6 cellular contexts compared by ENCODE assay signal in genomic region chr16:46562979-46563378, GRCh38.
"Had no signal": no experiment of that assay in that cellular context is flagged by ENCODE, and none has a peak within 500 bp of the region (broad histone marks: within the 10 kb centered on the region; RNA-seq: fewer than 3 reads in every experiment).

No MANE protein-coding gene starts in this region.

- FAIRE-seq: HepG2, HTR-8/SVneo had no signal

- H3K27ac ChIP-seq: HL-60 had no signal

- ATAC-seq: HepG2 had no signal

- DNase-seq: IMR-90, KBM-7, KG1 had no signal
